8 cellular contexts compared by ENCODE assay signal in the genomic region with DNA sequence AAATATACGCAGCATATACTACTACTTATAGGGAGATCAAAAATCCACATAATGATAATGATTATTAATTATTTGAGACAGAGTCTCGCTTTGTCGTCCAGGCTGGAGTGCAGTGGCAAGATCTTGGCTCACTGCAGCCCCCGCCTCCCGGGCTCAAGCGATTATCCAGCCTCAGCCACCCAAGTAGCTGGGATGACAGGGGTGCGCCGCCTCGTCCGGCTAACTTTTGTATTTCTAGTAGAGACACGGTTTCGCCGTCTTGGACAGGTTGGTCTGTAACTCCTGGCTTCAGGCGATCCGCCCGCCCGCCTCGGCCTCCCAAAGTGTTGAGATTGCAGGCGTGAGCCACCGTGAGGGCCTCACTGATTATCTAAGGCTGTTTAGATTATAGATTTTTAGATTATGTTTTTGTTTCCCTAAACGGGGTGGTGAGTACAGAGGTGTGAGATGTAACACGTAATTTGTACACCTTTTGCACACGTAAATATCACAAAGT. TPM values are rescaled to one million over a fixed set of nuclear protein-coding genes. Genes with fewer than 3 reads are reported as not detected.
A peak's percentile ranks its signal among the peaks of the same experiment; 100 is the strongest.
DNase-seq lines count a peak whose midpoint lies in the region; ATAC-seq, FAIRE-seq and TF ChIP-seq lines count a peak whose summit lies in the region.

No MANE protein-coding gene starts in this region.

- H2BK12ac ChIP-seq in H1 (ENCODE audit: low read depth, low read length): peak overlapping the region; percentile 12; the same call in 1 of the 2 replicates

- H3K18ac ChIP-seq in H1 (ENCODE audit: extremely low read depth, low read length): peak overlapping the region; percentile 13; the same call in 1 of the 2 replicates

- no peak overlapping the region for H3K14ac ChIP-seq in H1 (ENCODE audit: insufficient read length)

- H2BK15ac ChIP-seq in H1 (ENCODE audit: low read length): no peak overlapping the region

- no peak overlapping the region for H2BK5ac ChIP-seq in H1 (ENCODE audit: low read depth, low read length)

- H3K4me2 ChIP-seq in H1 (ENCODE audit: insufficient read depth in 1 of 2, low read depth in 2 of 2, low read length in 2 of 2): 0 out of 4 replicates have a peak overlapping the region, but pooled peaks of 1 of the 2 experiments have one; percentile 2

- peak overlapping the region in 1 of 4 experiments; percentile 56; a peak in 1 of 7 replicates for H3K9ac ChIP-seq in H1 (replicated peaks in 1 of 4; ENCODE audit: extremely low read depth in 1 of 4, low read depth in 3 of 4, low read length in 3 of 4)

- H3K4me3 ChIP-seq in CD4-positive, alpha-beta memory T cell (ENCODE audit: low read length in 2 of 2): no peak overlapping the region
- peak overlapping the region; percentile 99; the same call in 1 of the 2 replicates for H3K4me3 ChIP-seq in SJSA1
- peak overlapping the region in 1 of 4 experiments; percentile 8; a peak in 2 of 8 replicates for H3K4me3 ChIP-seq in H1 (ENCODE audit: extremely low read depth in 1 of 4, insufficient read depth in 2 of 4, low read depth in 3 of 4, low read length in 4 of 4)
- H3K4me3 ChIP-seq in ovary: no peak overlapping the region

- no peak overlapping the region for H2BK120ac ChIP-seq in H1 (replicated peaks; ENCODE audit: low read depth, low read length)

- TF ChIP-seq EP300 in H1 (IDR thresholded peaks at IDR 0.05; ENCODE audit: borderline replicate concordance in 1 of 2, low read depth in 2 of 2, low read length in 2 of 2) (no peak), ovary (IDR thresholded peaks at IDR 0.05) (no peak)

- no peak for ATAC-seq in HG03460 (IDR thresholded peaks at IDR 0.05; ENCODE audit: unreplicated experiment)
- no peak for ATAC-seq in GM18858 (IDR thresholded peaks at IDR 0.05; ENCODE audit: unreplicated experiment)

- no peak overlapping the region for H4K5ac ChIP-seq in H1 (ENCODE audit: insufficient read length, low read depth, low read length)

- no peak overlapping the region for H3K56ac ChIP-seq in H1 (replicated peaks; ENCODE audit: insufficient read length, low read depth, low read length)

- H3K27ac Mint-ChIP-seq in CD4-positive, alpha-beta memory T cell: peak overlapping the region; percentile 88 to 95 (median 91)

- in situ Hi-C loops in GM13977 (cut with MboI; ENCODE audit: low pct_unique_long_range_greater_than_20kb, low sequenced_read_pairs, unreplicated experiment): no loop called here

- H3K36me3 Mint-ChIP-seq in CD4-positive, alpha-beta memory T cell: peaks cover 0 to 1% of the 10 kb centered on the region in 2 donors

- H3K9me3 Mint-ChIP-seq in CD4-positive, alpha-beta memory T cell: no peaks in the 10 kb centered on the region

- H3K27me3 Mint-ChIP-seq in CD4-positive, alpha-beta memory T cell: no peaks in the 10 kb centered on the region

- CTCF ChIA-PET in CD4-positive, alpha-beta memory T cell (lab: Charles Lee; ENCODE audit: partially characterized antibody): interaction anchor here (1.0 kb wide), 1 partner anchor 35 kb away, joined by 3 read pairs; no protein-coding TSS in a partner anchor
- CTCF ChIA-PET in H1 (lab: Charles Lee; ENCODE audit: partially characterized antibody): interaction anchor here (0.6 to 1.4 kb wide), 5 partner anchors 8 to 48 kb away, joined by 3 to 8 read pairs (median 3); no protein-coding TSS in a partner anchor

- DNase-seq in CD4-positive, alpha-beta memory T cell: no peak
- DNase-seq in SJSA1 (ENCODE audit: low read depth in 1 of 2, low spot score in 2 of 2) (no peak), H1 (ENCODE audit: low read depth in 1 of 2, low spot score in 2 of 2) (no peak), ovary (peak; percentile 28 to 57 (median 52)), NCI-H2081 treated with DMSO at 0.1 percent for 48 hours (lab: John Stamatoyannopoulos, UW) (no peak), GM13977 (ENCODE audit: low spot score) (no peak)

- peak overlapping the region; percentile 80 to 91 (median 85) for H3K4me3 Mint-ChIP-seq in CD4-positive, alpha-beta memory T cell

- no peak for FAIRE-seq in H1 (lab: Jason Lieb, UNC)

- H4K20me1 ChIP-seq in H1 (replicated peaks in 1 of 2; ENCODE audit: control insufficient read depth in 1 of 2, insufficient read depth in 2 of 2, low read length in 2 of 2): peaks cover 12% of the 10 kb centered on the region in 2 experiments

- no peak overlapping the region for H2AK5ac ChIP-seq in H1 (ENCODE audit: low read depth, low read length)

- H4K91ac ChIP-seq in H1 (replicated peaks; ENCODE audit: insufficient read length, low read length): no peak overlapping the region

- H3K79me1 ChIP-seq in H1 (ENCODE audit: low read depth, low read length): 0 out of 2 replicates have a peak, but pooled peaks cover 2% of the 10 kb centered on the region

- no peak for TF ChIP-seq CTCF in H1 (IDR thresholded peaks at IDR 0.05; ENCODE audit: control extremely low read depth in 1 of 3, insufficient read depth in 1 of 3, low read depth in 1 of 3, low read length in 3 of 3)
- TF ChIP-seq CTCF in ovary (IDR thresholded peaks at IDR 0.05): no peak
- no peak for TF ChIP-seq CTCF in GM13977 (IDR thresholded peaks at IDR 0.05; ENCODE audit: extremely low read depth, insufficient read depth, missing control alignments)

- peaks cover 19% of the 10 kb centered on the region for H3K4me1 ChIP-seq in CD4-positive, alpha-beta memory T cell (ENCODE audit: insufficient read depth, low read length)
- H3K4me1 ChIP-seq in SJSA1 (replicated peaks) (peaks cover 11% of the 10 kb centered on the region; the same call in 1 of the 2 replicates), H1 (replicated peaks in 1 of 4; ENCODE audit: control insufficient read depth in 3 of 4, insufficient read depth in 4 of 4, low read length in 3 of 4) (peaks cover 0 to 12% (median 5%) of the 10 kb centered on the region in 4 experiments; a peak in 3 of 7 replicates), ovary (ENCODE audit: insufficient read depth) (peaks cover 2% of the 10 kb centered on the region)

- peaks cover 4% of the 10 kb centered on the region; the same call in 1 of the 2 replicates for H3K23me2 ChIP-seq in H1 (ENCODE audit: low read depth, low read length)

- H2BK20ac ChIP-seq in H1 (ENCODE audit: low read length): no peak overlapping the region

- H2AFZ ChIP-seq in H1 (ENCODE audit: low read length): peak overlapping the region; percentile 2; the same call in 1 of the 2 replicates

- H3K27ac ChIP-seq in CD4-positive, alpha-beta memory T cell (ENCODE audit: low read depth, low read length): peak overlapping the region; percentile 59
- H3K27ac ChIP-seq in SJSA1: peak overlapping the region; percentile 16; the same call in 1 of the 2 replicates
- H3K27ac ChIP-seq in H1 (ENCODE audit: low read depth, low read length): peak overlapping the region; percentile 29; the same call in 1 of the 2 replicates
- peak overlapping the region; percentile 48 to 83 for H3K27ac ChIP-seq in ovary

- H3K23ac ChIP-seq in H1 (ENCODE audit: insufficient read length): no peak overlapping the region

- TF ChIP-seq POLR2A in H1 (IDR thresholded peaks at IDR 0.05; ENCODE audit: control extremely low read depth in 1 of 2, low read depth in 2 of 2, low read length in 2 of 2) (no peak), ovary (IDR thresholded peaks at IDR 0.05) (no peak)

- no peaks in the 10 kb centered on the region for H3K9me3 ChIP-seq in CD4-positive, alpha-beta memory T cell (ENCODE audit: control insufficient read depth in 1 of 2, low read length in 2 of 2)
- no peaks in the 10 kb centered on the region for H3K9me3 ChIP-seq in SJSA1 (replicated peaks)
- H3K9me3 ChIP-seq in H1 (ENCODE audit: insufficient read depth in 2 of 2, low read depth in 1 of 2, low read length in 1 of 2): no peaks in the 10 kb centered on the region
- H3K9me3 ChIP-seq in ovary: no peaks in the 10 kb centered on the region

- no peaks in the 10 kb centered on the region for H3K27me3 ChIP-seq in CD4-positive, alpha-beta memory T cell (ENCODE audit: insufficient read depth, low read length)
- H3K27me3 ChIP-seq in SJSA1 (replicated peaks): no peaks in the 10 kb centered on the region
- H3K27me3 ChIP-seq in H1 (replicated peaks in 1 of 4; ENCODE audit: control insufficient read depth in 3 of 4, extremely low read depth in 1 of 4, insufficient read depth in 3 of 4, low read length in 3 of 4): no peaks in the 10 kb centered on the region
- H3K27me3 ChIP-seq in ovary: no peaks in the 10 kb centered on the region

- intact Hi-C loops in CD4-positive, alpha-beta memory T cell (cut with micrococcal nuclease): loop anchor here (1.0 kb wide), 1 partner anchor 50 kb away; the partner anchor contains the start of gene TMEM201
- intact Hi-C loops in ovary (cut with DNase I): no loop called here

- H3K79me2 ChIP-seq in H1 (ENCODE audit: control insufficient read depth in 1 of 2, insufficient read depth in 2 of 2, low read length in 2 of 2): peaks cover 13 to 36% of the 10 kb centered on the region in 2 experiments

- TF ChIP-seq RAD21 in H1 (IDR thresholded peaks at IDR 0.05 in 1 of 2, conservative IDR thresholded peaks at IDR 0.05 in 1 of 2; ENCODE audit: low read depth in 2 of 2, low read length in 2 of 2): no peak

- peaks cover 17 to 39% (median 26%) of the 10 kb centered on the region in 4 donors for H3K4me1 Mint-ChIP-seq in CD4-positive, alpha-beta memory T cell

- no peak overlapping the region for H3K4ac ChIP-seq in H1 (replicated peaks; ENCODE audit: insufficient read length, low read depth, low read length)

- H3K36me3 ChIP-seq in CD4-positive, alpha-beta memory T cell (ENCODE audit: insufficient read depth, low read length): no peaks in the 10 kb centered on the region
- H3K36me3 ChIP-seq in SJSA1: peaks cover 9% of the 10 kb centered on the region
- H3K36me3 ChIP-seq in H1 (ENCODE audit: control insufficient read depth in 2 of 4, insufficient read depth in 4 of 4, low read length in 3 of 4): no peaks in the 10 kb centered on the region
- H3K36me3 ChIP-seq in ovary: no peaks in the 10 kb centered on the region

- POLR2A ChIA-PET in CD4-positive, alpha-beta memory T cell (lab: Charles Lee; ENCODE audit: partially characterized antibody): interaction anchor here (0.9 kb wide), 1 partner anchor 21 kb away, joined by 3 read pairs; no protein-coding TSS in a partner anchor
- POLR2A ChIA-PET in H1 (lab: Charles Lee; ENCODE audit: partially characterized antibody): interaction anchor here (0.8 to 2.3 kb wide), 9 partner anchors 10 to 149 kb away, joined by 3 to 12 read pairs (median 4); no protein-coding TSS in a partner anchor

- 72% methylated on average over 23 of the region's 23 CpGs; no CpG with 5 or more reads in 1 of the 2 experiments for WGBS in H1 (ENCODE audit: extremely low coverage in 1 of 2, insufficient coverage in 1 of 2, insufficient read length in 1 of 2, insufficient replicate concordance in 2 of 2, low coverage in 1 of 2, low lambda C conversion rate in 2 of 2, missing lambda C conversion rate in 1 of 2), 2 experiments
- 69 to 76% (median 72%) methylated on average over 23 of the region's 23 CpGs for WGBS in ovary, 3 donors

- peak overlapping the region; percentile 69; the same call in 1 of the 2 replicates for H4K8ac ChIP-seq in H1 (ENCODE audit: extremely low read depth, insufficient read depth, low read length)

RNA-seq across cellular contexts. Expression of gene SLC25A33, which starts 0.5 kb away (rescaled TPM):
- 1 to 10 TPM; 2.5 to 3.1 TPM for total RNA-seq in CD4-positive, alpha-beta memory T cell
- polyA plus RNA-seq in CD4-positive, alpha-beta memory T cell: 1 to 10 TPM; 4.2 to 5.4 TPM
- 15.2 and 15.4 TPM in 2 replicates for total RNA-seq in SJSA1 (2014; rRNA removed; shearing (Covaris generic))
- 12.4 and 12.8 TPM in 2 replicates for total RNA-seq in H1 (2021; fragmentation: NEBNext Ultra II Directional; extraction: Animal tissue kit (Norgen Biotek cat#: 25700))
- polyA plus RNA-seq in H1 (2011; rRNA removed): 5.1 and 7.8 TPM in 2 replicates
- 7.7 TPM for polyA plus RNA-seq in H1 (2011; cell fraction: cytosol; rRNA removed)
- 4.5 TPM for polyA plus RNA-seq in H1 (2011; cell fraction: nucleus; rRNA removed)
- 7.0 to 8.1 TPM (median 7.4 TPM) in 4 replicates for polyA plus RNA-seq in H1 (2012, experiment 1 of 2)
- 8.2 TPM for polyA plus RNA-seq in H1 (2012, experiment 2 of 2)
- 11.5 TPM for polyA plus RNA-seq in H1 (2013, experiment 1 of 2)
- 11.5 TPM for polyA plus RNA-seq in H1 (2013, experiment 2 of 2)
- polyA minus RNA-seq in H1 (2011; rRNA and poly(A)+ RNA removed): 4.5 and 4.8 TPM in 2 replicates
- 5.8 TPM for polyA minus RNA-seq in H1 (2011; cell fraction: cytosol; rRNA and poly(A)+ RNA removed)
- polyA minus RNA-seq in H1 (2011; cell fraction: nucleus; rRNA and poly(A)+ RNA removed): 5.3 TPM
- total RNA-seq in ovary: 1 to 10 TPM; 1.3 to 5.9 (median 4.2) TPM
- 1 to 10 TPM; 2.2 to 3.9 TPM for polyA plus RNA-seq in ovary

RNA-seq across cellular contexts. Expression of gene TMEM201, which starts 50.0 kb away (rescaled TPM):
- 10 to 100 TPM; 11.2 to 12.9 TPM for total RNA-seq in CD4-positive, alpha-beta memory T cell
- 1 to 10 TPM in 1 of 2 donors, under 1 TPM in 1; 0.41 to 3.5 TPM for polyA plus RNA-seq in CD4-positive, alpha-beta memory T cell
- total RNA-seq in SJSA1 (2014; rRNA removed; shearing (Covaris generic)): 8.7 and 10.1 TPM in 2 replicates
- 27.1 and 27.9 TPM in 2 replicates for total RNA-seq in H1 (2021; fragmentation: NEBNext Ultra II Directional; extraction: Animal tissue kit (Norgen Biotek cat#: 25700))
- polyA plus RNA-seq in H1 (2011; rRNA removed) (8.2 and 14.2 TPM in 2 replicates), ovary (1 to 10 TPM; 1.6 to 7.7 TPM)
- polyA plus RNA-seq in H1 (2011; cell fraction: cytosol; rRNA removed): 4.4 TPM
- 24.5 TPM for polyA plus RNA-seq in H1 (2011; cell fraction: nucleus; rRNA removed)
- polyA plus RNA-seq in H1 (2012, experiment 1 of 2): 11.3 to 20.5 TPM (median 17.5 TPM) in 4 replicates
- 17.2 TPM for polyA plus RNA-seq in H1 (2012, experiment 2 of 2)
- polyA plus RNA-seq in H1 (2013, experiment 1 of 2): 24.4 TPM
- 26.3 TPM for polyA plus RNA-seq in H1 (2013, experiment 2 of 2)
- 6.7 and 6.9 TPM in 2 replicates for polyA minus RNA-seq in H1 (2011; rRNA and poly(A)+ RNA removed)
- 12.9 TPM for polyA minus RNA-seq in H1 (2011; cell fraction: cytosol; rRNA and poly(A)+ RNA removed)
- polyA minus RNA-seq in H1 (2011; cell fraction: nucleus; rRNA and poly(A)+ RNA removed): 20.1 TPM
- 10 to 100 TPM in 5 of 7 donors, 1 to 10 TPM in 2; 5.7 to 20.8 (median 17.6) TPM for total RNA-seq in ovary

Comparison
In these comparisons a context has a peak if more than half of its experiments do, and no peak if none do; other contexts are left out.
1. DNase-seq: peak in ovary (5 of 5); none in CD4-positive, alpha-beta memory T cell (0 of 5), SJSA1 (0 of 2), H1 (0 of 2), NCI-H2081 treated with DMSO at 0.1 percent for 48 hours (single experiment) and GM13977 (single experiment).
2. Peak in every context shown above with its lines, with median percentiles within 50 percentile points of each other: H3K27ac ChIP-seq.